1 cellular context compared by ENCODE assay signal in genomic region chr10:73743905-73744689, GRCh38.
TF ChIP-seq lines count a peak whose summit lies in the region.

TSS of gene SEC24C (plus strand) at chr10:73744372. CDS start at chr10:73746833, 2,461 bp downstream.

TF ChIP-seq in HepG2, 621 proteins besides CTCF, POLR2A, EP300 and RAD21 (continued from another document and continues in another):
- TF ChIP-seq GABPA (IDR thresholded peaks at IDR 0.05; ENCODE audit: low read depth, low read length) (peak; percentile 92), GABPA (CRISPR knock-in tag; IDR thresholded peaks at IDR 0.05; ENCODE audit: low read depth) (peak; percentile 95), ZNF354B (CRISPR knock-in tag; IDR thresholded peaks at IDR 0.05) (no peak), KLF9 (CRISPR knock-in tag; IDR thresholded peaks at IDR 0.05; ENCODE audit: low read depth) (peak; percentile 44; the same call in 1 of the 2 replicates), MYNN (CRISPR knock-in tag; IDR thresholded peaks at IDR 0.05; ENCODE audit: low read depth) (no peak), ATM (IDR thresholded peaks at IDR 0.05; ENCODE audit: borderline replicate concordance) (no peak), SETDB1 (CRISPR knock-in tag; IDR thresholded peaks at IDR 0.05; ENCODE audit: borderline replicate concordance) (no peak), SMARCC2 (IDR thresholded peaks at IDR 0.05) (no peak), EZH2 (conservative IDR thresholded peaks at IDR 0.05; ENCODE audit: low read depth, low read length) (no peak), POLR2G (IDR thresholded peaks at IDR 0.05; ENCODE audit: low read depth, low read length) (peak; percentile 92), ZFP90 (CRISPR knock-in tag; IDR thresholded peaks at IDR 0.05; ENCODE audit: borderline replicate concordance) (no peak), ZSCAN25 (CRISPR knock-in tag; IDR thresholded peaks at IDR 0.05) (no peak; the same call in 1 of the 2 replicates), ATF7 (IDR thresholded peaks at IDR 0.05) (no peak), ATF7 (CRISPR knock-in tag; IDR thresholded peaks at IDR 0.05) (no peak), ZBTB7B (CRISPR knock-in tag; IDR thresholded peaks at IDR 0.05) (peak; percentile 46; the same call in 1 of the 2 replicates), ZC3H4 (CRISPR knock-in tag; IDR thresholded peaks at IDR 0.05; ENCODE audit: borderline replicate concordance) (no peak), MEIS2 (CRISPR knock-in tag; IDR thresholded peaks at IDR 0.05) (no peak), HIVEP1 (CRISPR knock-in tag; IDR thresholded peaks at IDR 0.05) (no peak), ZNF879 (CRISPR knock-in tag; IDR thresholded peaks at IDR 0.05) (no peak), DDIT3 (CRISPR knock-in tag; IDR thresholded peaks at IDR 0.05) (no peak), WIZ (CRISPR knock-in tag; IDR thresholded peaks at IDR 0.05) (0 out of 2 replicates have a peak, but pooled peaks have one; percentile 68), DBP (CRISPR knock-in tag; IDR thresholded peaks at IDR 0.05; ENCODE audit: not compliant biosample characterization) (no peak), ZFAT (CRISPR knock-in tag; conservative IDR thresholded peaks at IDR 0.05) (no peak), ZBTB7A (CRISPR knock-in tag; IDR thresholded peaks at IDR 0.05) (no peak), ATF4 (CRISPR knock-in tag; IDR thresholded peaks at IDR 0.05) (no peak), ZNF572 (CRISPR knock-in tag; IDR thresholded peaks at IDR 0.05) (0 out of 2 replicates have a peak, but pooled peaks have one; percentile 58), ZNF792 (CRISPR knock-in tag; IDR thresholded peaks at IDR 0.05) (peak; percentile 53; the same call in 1 of the 2 replicates), POLR2AphosphoS5 (IDR thresholded peaks at IDR 0.05; ENCODE audit: low read depth, low read length) (peak; percentile 94), RBM39 (IDR thresholded peaks at IDR 0.05; ENCODE audit: low read depth, low read length, poor library complexity, severe bottlenecking) (peak; percentile 87), NFATC3 (CRISPR knock-in tag; IDR thresholded peaks at IDR 0.05) (no peak), ZBTB34 (CRISPR knock-in tag; IDR thresholded peaks at IDR 0.05) (no peak; the same call in 1 of the 2 replicates), STAT5B (CRISPR knock-in tag; IDR thresholded peaks at IDR 0.05) (no peak), ZNF431 (CRISPR knock-in tag; IDR thresholded peaks at IDR 0.05; ENCODE audit: borderline replicate concordance, low read depth) (no peak), ZNF841 (CRISPR knock-in tag; IDR thresholded peaks at IDR 0.05; ENCODE audit: borderline replicate concordance) (no peak), PLSCR1 (CRISPR knock-in tag; IDR thresholded peaks at IDR 0.05; ENCODE audit: borderline replicate concordance) (no peak), ZNF615 (CRISPR knock-in tag; IDR thresholded peaks at IDR 0.05; ENCODE audit: borderline replicate concordance) (0 out of 2 replicates have a peak, but pooled peaks have one; percentile 44), ZNF34 (CRISPR knock-in tag; IDR thresholded peaks at IDR 0.05; ENCODE audit: borderline replicate concordance) (no peak), TOPORS (CRISPR knock-in tag; IDR thresholded peaks at IDR 0.05) (no peak), RARG (CRISPR knock-in tag; IDR thresholded peaks at IDR 0.05; ENCODE audit: low read depth) (no peak), PHB2 (IDR thresholded peaks at IDR 0.05; ENCODE audit: partially characterized antibody) (no peak), ZNF547 (CRISPR knock-in tag; IDR thresholded peaks at IDR 0.05) (no peak), SNAPC2 (CRISPR knock-in tag; IDR thresholded peaks at IDR 0.05) (no peak), PAX8 (CRISPR knock-in tag; IDR thresholded peaks at IDR 0.05; ENCODE audit: borderline replicate concordance) (no peak), SMC3 (IDR thresholded peaks at IDR 0.05; ENCODE audit: low read length) (no peak), IRX3 (CRISPR knock-in tag; IDR thresholded peaks at IDR 0.05; ENCODE audit: borderline replicate concordance, low read depth) (no peak), CENPT (CRISPR knock-in tag; IDR thresholded peaks at IDR 0.05; ENCODE audit: low read depth) (no peak), GTF2F1 (IDR thresholded peaks at IDR 0.05; ENCODE audit: low read length) (no peak; the same call in 1 of the 2 replicates), ZNF136 (CRISPR knock-in tag; IDR thresholded peaks at IDR 0.05; ENCODE audit: low read depth) (peak; percentile 87; the same call in 1 of the 2 replicates), HHEX (CRISPR knock-in tag; IDR thresholded peaks at IDR 0.05) (no peak), JARID2 (CRISPR knock-in tag; IDR thresholded peaks at IDR 0.05; ENCODE audit: insufficient replicate concordance) (no peak), KLF16 (CRISPR knock-in tag; IDR thresholded peaks at IDR 0.05) (no peak; a peak in 1 of 4 replicates), CENPX (CRISPR knock-in tag; IDR thresholded peaks at IDR 0.05) (no peak), MIXL1 (CRISPR knock-in tag; IDR thresholded peaks at IDR 0.05) (no peak), PTBP1 (IDR thresholded peaks at IDR 0.05; ENCODE audit: low read depth, low read length, poor library complexity, severe bottlenecking) (no peak), ZNF124 (CRISPR knock-in tag; IDR thresholded peaks at IDR 0.05) (0 out of 2 replicates have a peak, but pooled peaks have one; percentile 48), ZNF780A (CRISPR knock-in tag; IDR thresholded peaks at IDR 0.05) (no peak), FOXK2 (IDR thresholded peaks at IDR 0.05) (no peak), ZBTB3 (CRISPR knock-in tag; IDR thresholded peaks at IDR 0.05; ENCODE audit: borderline replicate concordance, low read depth) (no peak; the same call in 1 of the 2 replicates), NPAS2 (CRISPR knock-in tag; IDR thresholded peaks at IDR 0.05; ENCODE audit: borderline replicate concordance) (no peak)
- TF ChIP-seq, protein P1, sequence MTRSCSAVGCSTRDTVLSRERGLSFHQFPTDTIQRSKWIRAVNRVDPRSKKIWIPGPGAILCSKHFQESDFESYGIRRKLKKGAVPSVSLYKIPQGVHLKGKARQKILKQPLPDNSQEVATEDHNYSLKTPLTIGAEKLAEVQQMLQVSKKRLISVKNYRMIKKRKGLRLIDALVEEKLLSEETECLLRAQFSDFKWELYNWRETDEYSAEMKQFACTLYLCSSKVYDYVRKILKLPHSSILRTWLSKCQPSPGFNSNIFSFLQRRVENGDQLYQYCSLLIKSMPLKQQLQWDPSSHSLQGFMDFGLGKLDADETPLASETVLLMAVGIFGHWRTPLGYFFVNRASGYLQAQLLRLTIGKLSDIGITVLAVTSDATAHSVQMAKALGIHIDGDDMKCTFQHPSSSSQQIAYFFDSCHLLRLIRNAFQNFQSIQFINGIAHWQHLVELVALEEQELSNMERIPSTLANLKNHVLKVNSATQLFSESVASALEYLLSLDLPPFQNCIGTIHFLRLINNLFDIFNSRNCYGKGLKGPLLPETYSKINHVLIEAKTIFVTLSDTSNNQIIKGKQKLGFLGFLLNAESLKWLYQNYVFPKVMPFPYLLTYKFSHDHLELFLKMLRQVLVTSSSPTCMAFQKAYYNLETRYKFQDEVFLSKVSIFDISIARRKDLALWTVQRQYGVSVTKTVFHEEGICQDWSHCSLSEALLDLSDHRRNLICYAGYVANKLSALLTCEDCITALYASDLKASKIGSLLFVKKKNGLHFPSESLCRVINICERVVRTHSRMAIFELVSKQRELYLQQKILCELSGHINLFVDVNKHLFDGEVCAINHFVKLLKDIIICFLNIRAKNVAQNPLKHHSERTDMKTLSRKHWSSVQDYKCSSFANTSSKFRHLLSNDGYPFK (CRISPR knock-in tag; IDR thresholded peaks at IDR 0.05; ENCODE audit: borderline replicate concordance) = peak; percentile 96
- TF ChIP-seq, protein P2, sequence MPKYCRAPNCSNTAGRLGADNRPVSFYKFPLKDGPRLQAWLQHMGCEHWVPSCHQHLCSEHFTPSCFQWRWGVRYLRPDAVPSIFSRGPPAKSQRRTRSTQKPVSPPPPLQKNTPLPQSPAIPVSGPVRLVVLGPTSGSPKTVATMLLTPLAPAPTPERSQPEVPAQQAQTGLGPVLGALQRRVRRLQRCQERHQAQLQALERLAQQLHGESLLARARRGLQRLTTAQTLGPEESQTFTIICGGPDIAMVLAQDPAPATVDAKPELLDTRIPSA (CRISPR knock-in tag; IDR thresholded peaks at IDR 0.05; ENCODE audit: borderline replicate concordance) = peak; percentile 32; the same call in 1 of the 2 replicates
- TF ChIP-seq, protein P3, sequence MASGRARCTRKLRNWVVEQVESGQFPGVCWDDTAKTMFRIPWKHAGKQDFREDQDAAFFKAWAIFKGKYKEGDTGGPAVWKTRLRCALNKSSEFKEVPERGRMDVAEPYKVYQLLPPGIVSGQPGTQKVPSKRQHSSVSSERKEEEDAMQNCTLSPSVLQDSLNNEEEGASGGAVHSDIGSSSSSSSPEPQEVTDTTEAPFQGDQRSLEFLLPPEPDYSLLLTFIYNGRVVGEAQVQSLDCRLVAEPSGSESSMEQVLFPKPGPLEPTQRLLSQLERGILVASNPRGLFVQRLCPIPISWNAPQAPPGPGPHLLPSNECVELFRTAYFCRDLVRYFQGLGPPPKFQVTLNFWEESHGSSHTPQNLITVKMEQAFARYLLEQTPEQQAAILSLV (CRISPR knock-in tag; IDR thresholded peaks at IDR 0.05; ENCODE audit: borderline replicate concordance) = peak; percentile 93; the same call in 1 of the 2 replicates
- TF ChIP-seq, protein P4, sequence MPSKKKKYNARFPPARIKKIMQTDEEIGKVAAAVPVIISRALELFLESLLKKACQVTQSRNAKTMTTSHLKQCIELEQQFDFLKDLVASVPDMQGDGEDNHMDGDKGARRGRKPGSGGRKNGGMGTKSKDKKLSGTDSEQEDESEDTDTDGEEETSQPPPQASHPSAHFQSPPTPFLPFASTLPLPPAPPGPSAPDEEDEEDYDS (CRISPR knock-in tag; IDR thresholded peaks at IDR 0.05) = no peak
- TF ChIP-seq, protein P5, sequence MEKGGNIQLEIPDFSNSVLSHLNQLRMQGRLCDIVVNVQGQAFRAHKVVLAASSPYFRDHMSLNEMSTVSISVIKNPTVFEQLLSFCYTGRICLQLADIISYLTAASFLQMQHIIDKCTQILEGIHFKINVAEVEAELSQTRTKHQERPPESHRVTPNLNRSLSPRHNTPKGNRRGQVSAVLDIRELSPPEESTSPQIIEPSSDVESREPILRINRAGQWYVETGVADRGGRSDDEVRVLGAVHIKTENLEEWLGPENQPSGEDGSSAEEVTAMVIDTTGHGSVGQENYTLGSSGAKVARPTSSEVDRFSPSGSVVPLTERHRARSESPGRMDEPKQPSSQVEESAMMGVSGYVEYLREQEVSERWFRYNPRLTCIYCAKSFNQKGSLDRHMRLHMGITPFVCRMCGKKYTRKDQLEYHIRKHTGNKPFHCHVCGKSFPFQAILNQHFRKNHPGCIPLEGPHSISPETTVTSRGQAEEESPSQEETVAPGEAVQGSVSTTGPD (CRISPR knock-in tag; IDR thresholded peaks at IDR 0.05) = no peak
- TF ChIP-seq, protein P6, sequence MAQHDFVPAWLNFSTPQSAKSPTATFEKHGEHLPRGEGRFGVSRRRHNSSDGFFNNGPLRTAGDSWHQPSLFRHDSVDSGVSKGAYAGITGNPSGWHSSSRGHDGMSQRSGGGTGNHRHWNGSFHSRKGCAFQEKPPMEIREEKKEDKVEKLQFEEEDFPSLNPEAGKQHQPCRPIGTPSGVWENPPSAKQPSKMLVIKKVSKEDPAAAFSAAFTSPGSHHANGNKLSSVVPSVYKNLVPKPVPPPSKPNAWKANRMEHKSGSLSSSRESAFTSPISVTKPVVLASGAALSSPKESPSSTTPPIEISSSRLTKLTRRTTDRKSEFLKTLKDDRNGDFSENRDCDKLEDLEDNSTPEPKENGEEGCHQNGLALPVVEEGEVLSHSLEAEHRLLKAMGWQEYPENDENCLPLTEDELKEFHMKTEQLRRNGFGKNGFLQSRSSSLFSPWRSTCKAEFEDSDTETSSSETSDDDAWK (CRISPR knock-in tag; IDR thresholded peaks at IDR 0.05) = no peak
